Comparison of ENCODE assay signal across 8 cellular contexts in genomic region chr1:88608139-88608943, GRCh38.
A peak's percentile ranks its signal among the peaks of the same experiment; 100 is the strongest.
DNase-seq lines count a peak whose midpoint lies in the region; ATAC-seq and TF ChIP-seq lines count a peak whose summit lies in the region.

No MANE protein-coding gene starts in this region.

- peak; percentile 87 for ATAC-seq in GM18519 (IDR thresholded peaks at IDR 0.05; ENCODE audit: low FRiP score, unreplicated experiment)
- peak; percentile 84 for ATAC-seq in HG03432 (IDR thresholded peaks at IDR 0.05; ENCODE audit: unreplicated experiment)

- H3K36me3 ChIP-seq in BE2C (no peaks in the 10 kb centered on the region), Peyer's patch (no peaks in the 10 kb centered on the region), fibroblast of lung (ENCODE audit: control insufficient read depth, insufficient read depth, low read length) (no peaks in the 10 kb centered on the region), tibial nerve (no peaks in the 10 kb centered on the region)

- no peak overlapping the region for H3K4me2 ChIP-seq in fibroblast of lung (ENCODE audit: extremely low read depth, insufficient read depth, low read length)

- DNase-seq in BE2C: no peak
- DNase-seq in Peyer's patch: no peak
- DNase-seq in fibroblast of lung (ENCODE audit: low read depth in 2 of 2): peak; percentile 17 to 48
- no peak for DNase-seq in tibial nerve (ENCODE audit: low spot score in 2 of 2)
- no peak for DNase-seq in COR-L47 (lab: John Stamatoyannopoulos, UW)
- DNase-seq in COLO668 (lab: John Stamatoyannopoulos, UW; ENCODE audit: unreplicated experiment): no peak

- 61 to 64% methylated on average over 11 of the region's 11 CpGs for WGBS in tibial nerve, 2 donors

- no peak for TF ChIP-seq POLR2A in Peyer's patch (IDR thresholded peaks at IDR 0.05)
- no peak for TF ChIP-seq POLR2A in tibial nerve (IDR thresholded peaks at IDR 0.05)

- H4K20me1 ChIP-seq in fibroblast of lung (ENCODE audit: control insufficient read depth, extremely low read depth, insufficient read depth, low read length): no peaks in the 10 kb centered on the region

- no peak overlapping the region for H3K9ac ChIP-seq in fibroblast of lung (ENCODE audit: insufficient read depth, low read length)

- no peaks in the 10 kb centered on the region for H3K9me3 ChIP-seq in BE2C
- no peaks in the 10 kb centered on the region for H3K9me3 ChIP-seq in Peyer's patch
- no peaks in the 10 kb centered on the region for H3K9me3 ChIP-seq in fibroblast of lung (ENCODE audit: control insufficient read depth, insufficient read depth, low read depth, low read length)
- no peaks in the 10 kb centered on the region for H3K9me3 ChIP-seq in tibial nerve

- H3K27me3 ChIP-seq in BE2C (no peaks in the 10 kb centered on the region), Peyer's patch (no peaks in the 10 kb centered on the region), fibroblast of lung (ENCODE audit: control insufficient read depth, insufficient read depth, low read length) (no peaks in the 10 kb centered on the region), tibial nerve (no peaks in the 10 kb centered on the region)

- H3K4me3 ChIP-seq in BE2C (ENCODE audit: low read depth, low read length): no peak overlapping the region
- H3K4me3 ChIP-seq in Peyer's patch: no peak overlapping the region
- H3K4me3 ChIP-seq in fibroblast of lung (replicated peaks in 1 of 4; ENCODE audit: control extremely low read depth in 1 of 4, insufficient read depth in 1 of 4, low read depth in 3 of 4, low read length in 4 of 4): no peak overlapping the region
- no peak overlapping the region for H3K4me3 ChIP-seq in tibial nerve

- no peak overlapping the region for H2AFZ ChIP-seq in fibroblast of lung (ENCODE audit: low read length)

- no peaks in the 10 kb centered on the region for H3K79me2 ChIP-seq in fibroblast of lung (ENCODE audit: control insufficient read depth, insufficient read depth, low read length)

- peak; percentile 61 for TF ChIP-seq CTCF in BE2C (IDR thresholded peaks at IDR 0.05; ENCODE audit: low read depth, low read length)
- TF ChIP-seq CTCF in Peyer's patch (IDR thresholded peaks at IDR 0.05): peak in 4 of 6 experiments; percentile 46 to 81 (median 72)
- TF ChIP-seq CTCF in fibroblast of lung (conservative IDR thresholded peaks at IDR 0.05 in 1 of 2, IDR thresholded peaks at IDR 0.05 in 1 of 2; ENCODE audit: low read depth in 1 of 2, low read length in 2 of 2): peak; percentile 52 to 74
- peak in 3 of 5 experiments; percentile 14 to 29 (median 23) for TF ChIP-seq CTCF in tibial nerve (IDR thresholded peaks at IDR 0.05)

- TF ChIP-seq EP300 in tibial nerve (IDR thresholded peaks at IDR 0.05): no peak

- H3K27ac ChIP-seq in Peyer's patch: no peak overlapping the region
- no peak overlapping the region for H3K27ac ChIP-seq in fibroblast of lung (ENCODE audit: insufficient read depth, low read length)
- H3K27ac ChIP-seq in tibial nerve: no peak overlapping the region

- no peaks in the 10 kb centered on the region for H3K4me1 ChIP-seq in BE2C
- H3K4me1 ChIP-seq in Peyer's patch: peaks cover 0 to 4% (median 0%) of the 10 kb centered on the region in 4 donors
- no peaks in the 10 kb centered on the region for H3K4me1 ChIP-seq in fibroblast of lung (ENCODE audit: control insufficient read depth, extremely low read depth, insufficient read depth, low read length)
- no peaks in the 10 kb centered on the region for H3K4me1 ChIP-seq in tibial nerve

Comparison
In these comparisons a context has a peak if more than half of its experiments do, and no peak if none do; other contexts are left out.
1. DNase-seq: peak in fibroblast of lung (2 of 2); none in BE2C (single experiment), Peyer's patch (0 of 3), tibial nerve (0 of 2), COR-L47 (single experiment) and COLO668 (single experiment).
2. Peak in every context shown above with its lines, with median percentiles within 50 percentile points of each other: CTCF ChIP-seq.